Comparison of ENCODE assay signal across 31 cellular contexts in the genomic region with DNA sequence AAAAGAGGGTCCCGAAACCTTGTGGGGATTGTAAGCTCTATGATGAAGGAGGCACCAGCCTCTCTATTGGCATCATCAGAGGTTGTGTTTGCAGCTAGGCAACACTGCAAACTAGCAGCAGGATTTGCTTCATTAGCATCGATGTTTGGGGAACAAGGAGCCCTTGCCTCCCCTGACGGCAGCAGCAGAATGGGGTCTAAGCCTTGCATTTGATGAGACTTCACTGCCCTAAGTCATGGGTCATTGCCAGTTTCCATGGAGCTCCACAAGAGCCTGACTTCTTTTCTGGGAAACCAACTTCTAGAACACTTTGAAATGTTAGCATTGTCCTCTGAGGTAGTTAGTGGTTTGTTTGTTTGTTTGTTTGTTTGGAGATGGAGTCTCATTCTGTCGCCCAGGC. TPM values are rescaled to one million over a fixed set of nuclear protein-coding genes. Genes with fewer than 3 reads are reported as not detected.
"Had no signal": no experiment of that assay in that cellular context is flagged by ENCODE, and none has a peak within 500 bp of the region (broad histone marks: within the 10 kb centered on the region; RNA-seq: fewer than 3 reads in every experiment).

No MANE protein-coding gene starts in this region.

- H3K9me3 ChIP-seq: adrenal gland, body of pancreas, gastrocnemius medialis had no signal

- DNase-seq: activated CD4-positive, alpha-beta memory T cell treated with anti-CD3 and anti-CD28 coated beads for 36 hours; activated CD4-positive, alpha-beta T cell treated with anti-CD3 and anti-CD28 coated beads for 36 hours; activated CD4-positive, alpha-beta T cell treated with anti-CD3 and anti-CD28 coated beads, Interleukin-2, amount 10 ng/mL, durations not matched to agents 24 days and 14 days; activated CD4-positive, CD25-positive, alpha-beta regulatory T cell; activated CD4-positive, CD25-positive, alpha-beta regulatory T cell treated with anti-CD3 and anti-CD28 coated beads, Interleukin-2, amount 50 U/mL, for 72 hours; activated CD8-positive, alpha-beta memory T cell treated with anti-CD3 and anti-CD28 coated beads, Interleukin-2, amount 10 ng/mL, durations not matched to agents 7 days and 5 days; activated CD8-positive, alpha-beta memory T cell treated with anti-CD3 and anti-CD28 coated beads, Interleukin-2, amount 50 U/mL, for 4 hours; activated CD8-positive, alpha-beta T cell treated with anti-CD3 and anti-CD28 coated beads, Interleukin-2, amount 10 ng/mL, durations not matched to agents 7 days and 5 days; activated effector memory CD4-positive, alpha-beta T cell treated with anti-CD3 and anti-CD28 coated beads, Interleukin-2, amount 50 U/mL, for 16 hours; activated naive CD4-positive, alpha-beta T cell treated with anti-CD3 and anti-CD28 coated beads for 36 hours; activated naive CD8-positive, alpha-beta T cell treated with anti-CD3 and anti-CD28 coated beads for 36 hours; activated naive CD8-positive, alpha-beta T cell treated with anti-CD3 and anti-CD28 coated beads, Interleukin-2, amount 50 U/mL, for 24 hours; activated T-cell treated with anti-CD3 and anti-CD28 coated beads, Interleukin-2, amount 50 U/mL, for 1 hour; activated T-cell treated with anti-CD3 and anti-CD28 coated beads, Interleukin-2, amount 50 U/mL, for 48 hours; adrenal gland; amygdala; aorta; body of pancreas; caudate nucleus; cortex of kidney; dermis blood vessel endothelial cell; effector CD4-positive, alpha-beta T cell; effector memory CD8-positive, alpha-beta T cell; foreskin keratinocyte; gastrocnemius medialis; heart right ventricle; T-helper 17 cell; T1000; WERI-Rb-1 had no signal

- H3K27ac ChIP-seq: adrenal gland, body of pancreas, esophagus muscularis mucosa, foreskin keratinocyte, gastrocnemius medialis, heart right ventricle, WERI-Rb-1 had no signal

- H3K4me1 ChIP-seq: adrenal gland, esophagus muscularis mucosa, gastrocnemius medialis, heart right ventricle had no signal

- H3K27me3 ChIP-seq: adrenal gland, body of pancreas, esophagus muscularis mucosa, foreskin keratinocyte, gastrocnemius medialis, heart right ventricle had no signal

- H3K4me3 ChIP-seq: adrenal gland, body of pancreas, esophagus muscularis mucosa, gastrocnemius medialis, heart right ventricle had no signal

- H3K36me3 ChIP-seq: adrenal gland, esophagus muscularis mucosa, gastrocnemius medialis, heart right ventricle, WERI-Rb-1 had no signal

RNA-seq across cellular contexts. Expression of a gene that starts 36.0 kb away (rescaled TPM):
- total RNA-seq: chondrocyte, foreskin keratinocyte had no signal
